ENCODE assay signal across 8 cellular contexts in the genomic region with DNA sequence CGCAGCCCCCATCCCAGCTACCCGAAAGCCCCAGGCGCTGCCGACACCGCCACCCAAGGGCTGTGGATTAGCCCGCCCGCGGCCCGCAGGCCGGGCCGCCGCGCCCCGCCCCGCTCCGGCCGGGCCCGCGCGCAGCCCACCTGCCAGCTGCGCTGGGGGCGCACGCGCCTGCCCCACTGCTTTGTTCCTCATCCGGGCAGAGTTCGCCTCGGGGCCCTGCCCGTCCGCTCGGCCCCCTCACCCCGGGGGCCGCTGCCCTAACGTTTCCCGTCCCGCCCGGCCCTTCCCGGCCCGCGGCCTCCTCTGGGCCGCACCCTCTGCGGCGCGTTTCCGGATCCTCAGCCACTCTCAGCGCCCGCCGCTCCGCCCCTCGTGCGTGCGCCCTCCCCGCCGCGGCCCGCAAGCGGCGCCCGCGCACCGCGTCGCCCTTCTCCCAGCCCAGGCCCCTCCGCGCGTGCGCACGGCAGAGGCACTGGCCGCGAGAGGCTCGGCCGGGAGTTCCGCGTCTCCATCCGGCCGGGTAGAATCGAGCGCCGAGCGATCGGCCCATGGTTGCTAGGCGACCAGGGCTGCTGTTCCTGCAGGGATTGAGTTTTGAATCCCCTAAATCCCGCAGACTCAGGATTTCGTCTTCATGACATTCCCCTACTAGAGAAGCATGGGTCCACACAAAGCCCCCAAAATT. TPM values are rescaled to one million over a fixed set of nuclear protein-coding genes. Genes with fewer than 3 reads are reported as not detected.
DNase-seq lines count a peak whose midpoint lies in the region; ATAC-seq and TF ChIP-seq lines count a peak whose summit lies in the region.

TSS of gene PRDM4 (minus strand) at position 321 of the 685 bp plus-strand sequence. CDS start 622 bp downstream, outside the sequence.

- in situ Hi-C loops in GM13976 (cut with MboI; ENCODE audit: low sequenced_read_pairs, unreplicated experiment) = loop anchor here (10.0 kb wide), 1 partner anchor 124 kb away; no protein-coding TSS in a partner anchor

- peak within 1 kb of the TSS; percentile 96 for H3K27ac Mint-ChIP-seq in progenitor cell of endocrine pancreas

- H3K36me3 Mint-ChIP-seq in progenitor cell of endocrine pancreas (ENCODE audit: insufficient read depth) = peaks cover 6% of the 10 kb centered on the region

- peak; percentile 92 for TF ChIP-seq CTCF in GM13976 (IDR thresholded peaks at IDR 0.05; ENCODE audit: borderline replicate concordance, control extremely low read depth, extremely low read depth, insufficient read depth, missing control alignments)
- peak; percentile 49 for TF ChIP-seq CTCF in progenitor cell of endocrine pancreas (IDR thresholded peaks at IDR 0.05; ENCODE audit: unreplicated experiment)

- peaks cover 2% of the 10 kb centered on the region for H3K27me3 Mint-ChIP-seq in progenitor cell of endocrine pancreas

- peaks cover 17% of the 10 kb centered on the region for H3K4me1 Mint-ChIP-seq in progenitor cell of endocrine pancreas (ENCODE audit: low read depth)

- no peaks in the 10 kb centered on the region for H3K9me3 Mint-ChIP-seq in progenitor cell of endocrine pancreas (ENCODE audit: low read depth)

- DNase-seq in GM13976 (ENCODE audit: low spot score) = peak; percentile 97
- DNase-seq in NCI-H146 (lab: John Stamatoyannopoulos, UW) = peak; percentile 93
- peak; percentile 78 to 94 (median 82) for DNase-seq in T-helper 1 cell
- peak; percentile 89 for DNase-seq in amniotic epithelial cell (ENCODE audit: low read depth)
- peak; percentile 96 for DNase-seq in left cardiac atrium
- DNase-seq in progenitor cell of endocrine pancreas (ENCODE audit: low spot score, unreplicated experiment) = peak; percentile 91
- DNase-seq in ureter (ENCODE audit: low spot score) = peak; percentile 93

- H3K4me3 Mint-ChIP-seq in progenitor cell of endocrine pancreas (ENCODE audit: low read depth) = peak within 1 kb of the TSS; percentile 89

- ATAC-seq in HG02870 (IDR thresholded peaks at IDR 0.05; ENCODE audit: unreplicated experiment) = peak; percentile 93
- ATAC-seq in left cardiac atrium = peak; percentile 99

- intact Hi-C loops in left cardiac atrium (cut with DNase I) = loop anchor here in 1 of 2 donors (2.0 to 5.0 kb wide), 2 partner anchors 74 to 124 kb away; partner anchors contain the start of gene PWP1

RNA-seq across cellular contexts. Expression of gene PRDM4, which starts in this region (rescaled TPM):
- total RNA-seq in left cardiac atrium (10 to 100 TPM; 14.0 to 14.8 TPM), progenitor cell of endocrine pancreas (30.5 and 34.0 TPM in 2 replicates), ureter (34.6 TPM)

Comparison
In these comparisons a context has a peak if more than half of its experiments do, and no peak if none do; other contexts are left out.
1. Peak in every context shown above with its lines: DNase-seq and ATAC-seq.